Comparison of ENCODE assay signal across 1 cellular context in genomic region chr17:21815352-21816063, GRCh38.
A peak's percentile ranks its signal among the peaks of the same experiment; 100 is the strongest.
TF ChIP-seq lines count a peak whose summit lies in the region.

No MANE protein-coding gene starts in this region.

TF ChIP-seq in HepG2, 621 proteins besides CTCF, POLR2A, EP300 and RAD21 (continued from another document):
- TF ChIP-seq ZEB1 (IDR thresholded peaks at IDR 0.05; ENCODE audit: insufficient replicate concordance, low read depth) (no peak), ZFYVE20 (CRISPR knock-in tag; IDR thresholded peaks at IDR 0.05; ENCODE audit: borderline replicate concordance, low read depth) (no peak), CREB1 (IDR thresholded peaks at IDR 0.05) (peak; percentile 54), CREB1 (CRISPR knock-in tag; IDR thresholded peaks at IDR 0.05) (no peak)
